1 cellular context compared by ENCODE assay signal in genomic region chr6:131825946-131826345, GRCh38.
TF ChIP-seq lines count a peak whose summit lies in the region.

No MANE protein-coding gene starts in this region.

TF ChIP-seq in HepG2, 621 proteins besides CTCF, POLR2A, EP300 and RAD21 (continued from another document):
- peak; percentile 83 for TF ChIP-seq POGZ (CRISPR knock-in tag; IDR thresholded peaks at IDR 0.05)
- TF ChIP-seq GPN1 (CRISPR knock-in tag; IDR thresholded peaks at IDR 0.05; ENCODE audit: borderline replicate concordance) = no peak
- TF ChIP-seq ZNF652 (CRISPR knock-in tag; IDR thresholded peaks at IDR 0.05; ENCODE audit: borderline replicate concordance, low read depth) = no peak; the same call in 1 of the 2 replicates
- TF ChIP-seq ZNF747 (CRISPR knock-in tag; IDR thresholded peaks at IDR 0.05; ENCODE audit: borderline replicate concordance) = no peak
- TF ChIP-seq IRF1 (CRISPR knock-in tag; IDR thresholded peaks at IDR 0.05; ENCODE audit: low read depth) = no peak
- no peak for TF ChIP-seq XRCC5 (optimal IDR thresholded peaks at IDR 0.05; ENCODE audit: low read length)
- TF ChIP-seq MTA1 (CRISPR knock-in tag; IDR thresholded peaks at IDR 0.05; ENCODE audit: borderline replicate concordance) = no peak
- peak; percentile 36; the same call in 1 of the 2 replicates for TF ChIP-seq MBD4 (IDR thresholded peaks at IDR 0.05; ENCODE audit: borderline replicate concordance, low read length)
- TF ChIP-seq YEATS2 (CRISPR knock-in tag; IDR thresholded peaks at IDR 0.05; ENCODE audit: borderline replicate concordance) = peak; percentile 33; the same call in 1 of the 2 replicates
- 0 out of 2 replicates have a peak, but pooled peaks have one; percentile 28 for TF ChIP-seq HOXA3 (CRISPR knock-in tag; IDR thresholded peaks at IDR 0.05)
- no peak for TF ChIP-seq NR3C1 (CRISPR knock-in tag; IDR thresholded peaks at IDR 0.05)
- TF ChIP-seq SATB2 (CRISPR knock-in tag; IDR thresholded peaks at IDR 0.05) = 0 out of 2 replicates have a peak, but pooled peaks have one; percentile 86
- TF ChIP-seq WIZ (CRISPR knock-in tag; IDR thresholded peaks at IDR 0.05) = 0 out of 2 replicates have a peak, but pooled peaks have one; percentile 44
- TF ChIP-seq KLF9 (CRISPR knock-in tag; IDR thresholded peaks at IDR 0.05; ENCODE audit: low read depth) = no peak
- TF ChIP-seq ATF4 (CRISPR knock-in tag; IDR thresholded peaks at IDR 0.05) = peak in 1 of 2 experiments; percentile 52; a peak in 1 of 4 replicates
- 0 out of 2 replicates have a peak, but pooled peaks have one; percentile 20 for TF ChIP-seq FOSL1 (CRISPR knock-in tag; IDR thresholded peaks at IDR 0.05; ENCODE audit: borderline replicate concordance)
- peak; percentile 61 for TF ChIP-seq ZNF609 (CRISPR knock-in tag; IDR thresholded peaks at IDR 0.05; ENCODE audit: borderline replicate concordance)
- TF ChIP-seq KDM5A (IDR thresholded peaks at IDR 0.05; ENCODE audit: borderline replicate concordance, low read length) = no peak
- peak; percentile 70; the same call in 1 of the 2 replicates for TF ChIP-seq ZBTB43 (CRISPR knock-in tag; conservative IDR thresholded peaks at IDR 0.05)
- TF ChIP-seq ZNF329 (CRISPR knock-in tag; IDR thresholded peaks at IDR 0.05; ENCODE audit: low read depth) = no peak
- no peak for TF ChIP-seq SYNCRIP (IDR thresholded peaks at IDR 0.05; ENCODE audit: insufficient read depth, low read depth, low read length)
- TF ChIP-seq MEIS2 (CRISPR knock-in tag; IDR thresholded peaks at IDR 0.05) = peak; percentile 85; the same call in 1 of the 2 replicates
- peak; percentile 63 for TF ChIP-seq RCOR2 (CRISPR knock-in tag; IDR thresholded peaks at IDR 0.05)
- no peak; the same call in 1 of the 2 replicates for TF ChIP-seq SMC3 (IDR thresholded peaks at IDR 0.05; ENCODE audit: low read length)
- TF ChIP-seq ARHGAP35 (CRISPR knock-in tag; IDR thresholded peaks at IDR 0.05; ENCODE audit: borderline replicate concordance) = no peak
- TF ChIP-seq PBX3 (CRISPR knock-in tag; IDR thresholded peaks at IDR 0.05; ENCODE audit: borderline replicate concordance) = no peak
